2 cellular contexts compared by ENCODE assay signal in genomic region chr9:129644902-129645301, GRCh38.
A peak's percentile ranks its signal among the peaks of the same experiment; 100 is the strongest.
TF ChIP-seq lines count a peak whose summit lies in the region.

No MANE protein-coding gene starts in this region.

TF ChIP-seq in Ishikawa, 13 proteins besides CTCF, POLR2A, EP300 and RAD21:
- TF ChIP-seq, protein P1, sequence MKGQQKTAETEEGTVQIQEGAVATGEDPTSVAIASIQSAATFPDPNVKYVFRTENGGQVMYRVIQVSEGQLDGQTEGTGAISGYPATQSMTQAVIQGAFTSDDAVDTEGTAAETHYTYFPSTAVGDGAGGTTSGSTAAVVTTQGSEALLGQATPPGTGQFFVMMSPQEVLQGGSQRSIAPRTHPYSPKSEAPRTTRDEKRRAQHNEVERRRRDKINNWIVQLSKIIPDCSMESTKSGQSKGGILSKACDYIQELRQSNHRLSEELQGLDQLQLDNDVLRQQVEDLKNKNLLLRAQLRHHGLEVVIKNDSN (IDR thresholded peaks at IDR 0.05) = 0 out of 2 replicates have a peak, but pooled peaks have one; percentile 12
- TF ChIP-seq, protein P2, sequence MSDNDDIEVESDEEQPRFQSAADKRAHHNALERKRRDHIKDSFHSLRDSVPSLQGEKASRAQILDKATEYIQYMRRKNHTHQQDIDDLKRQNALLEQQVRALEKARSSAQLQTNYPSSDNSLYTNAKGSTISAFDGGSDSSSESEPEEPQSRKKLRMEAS (IDR thresholded peaks at IDR 0.05) = no peak

TF ChIP-seq in K562, 482 proteins besides CTCF, POLR2A, EP300 and RAD21:
- TF ChIP-seq PRMT5 (CRISPR knock-in tag; IDR thresholded peaks at IDR 0.05) (no peak), GTF2E2 (tag; IDR thresholded peaks at IDR 0.05) (no peak), ZNF644 (tag; IDR thresholded peaks at IDR 0.05; ENCODE audit: low read depth) (no peak), TEAD1 (CRISPR knock-in tag; IDR thresholded peaks at IDR 0.05) (no peak), RBM34 (IDR thresholded peaks at IDR 0.05; ENCODE audit: borderline replicate concordance, insufficient read depth, low read length) (no peak), MTA2 (IDR thresholded peaks at IDR 0.05; ENCODE audit: low read depth) (no peak), NR1H2 (CRISPR knock-in tag; IDR thresholded peaks at IDR 0.05) (no peak), TOE1 (IDR thresholded peaks at IDR 0.05; ENCODE audit: borderline replicate concordance) (peak; percentile 84), TOE1 (CRISPR knock-in tag; IDR thresholded peaks at IDR 0.05; ENCODE audit: borderline replicate concordance, low read depth) (no peak), MNT (conservative IDR thresholded peaks at IDR 0.05) (no peak), KDM2B (CRISPR knock-in tag; IDR thresholded peaks at IDR 0.05) (no peak), TFE3 (CRISPR knock-in tag; IDR thresholded peaks at IDR 0.05) (peak; percentile 91), NUFIP1 (IDR thresholded peaks at IDR 0.05; ENCODE audit: partially characterized antibody) (no peak), ZNF277 (CRISPR knock-in tag; IDR thresholded peaks at IDR 0.05; ENCODE audit: borderline replicate concordance) (no peak), POLR2AphosphoS5 (IDR thresholded peaks at IDR 0.05; ENCODE audit: control insufficient read depth, insufficient read depth, low read depth, low read length) (no peak), ZKSCAN8 (CRISPR knock-in tag; IDR thresholded peaks at IDR 0.05) (no peak), RAD51 (IDR thresholded peaks at IDR 0.05; ENCODE audit: borderline replicate concordance, low read depth) (peak; percentile 91), TAF1 (IDR thresholded peaks at IDR 0.05; ENCODE audit: control insufficient read depth, extremely low read depth, insufficient read depth, low read length, severe bottlenecking) (no peak), EHMT2 (IDR thresholded peaks at IDR 0.05) (no peak), SMARCC2 (IDR thresholded peaks at IDR 0.05; ENCODE audit: low read depth) (no peak), USF2 (CRISPR knock-in tag; IDR thresholded peaks at IDR 0.05) (peak; percentile 64), CBFA2T2 (conservative IDR thresholded peaks at IDR 0.05) (peak; percentile 62)
- TF ChIP-seq, protein P3, sequence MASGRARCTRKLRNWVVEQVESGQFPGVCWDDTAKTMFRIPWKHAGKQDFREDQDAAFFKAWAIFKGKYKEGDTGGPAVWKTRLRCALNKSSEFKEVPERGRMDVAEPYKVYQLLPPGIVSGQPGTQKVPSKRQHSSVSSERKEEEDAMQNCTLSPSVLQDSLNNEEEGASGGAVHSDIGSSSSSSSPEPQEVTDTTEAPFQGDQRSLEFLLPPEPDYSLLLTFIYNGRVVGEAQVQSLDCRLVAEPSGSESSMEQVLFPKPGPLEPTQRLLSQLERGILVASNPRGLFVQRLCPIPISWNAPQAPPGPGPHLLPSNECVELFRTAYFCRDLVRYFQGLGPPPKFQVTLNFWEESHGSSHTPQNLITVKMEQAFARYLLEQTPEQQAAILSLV (tag; IDR thresholded peaks at IDR 0.05) = no peak
- TF ChIP-seq, protein P4, sequence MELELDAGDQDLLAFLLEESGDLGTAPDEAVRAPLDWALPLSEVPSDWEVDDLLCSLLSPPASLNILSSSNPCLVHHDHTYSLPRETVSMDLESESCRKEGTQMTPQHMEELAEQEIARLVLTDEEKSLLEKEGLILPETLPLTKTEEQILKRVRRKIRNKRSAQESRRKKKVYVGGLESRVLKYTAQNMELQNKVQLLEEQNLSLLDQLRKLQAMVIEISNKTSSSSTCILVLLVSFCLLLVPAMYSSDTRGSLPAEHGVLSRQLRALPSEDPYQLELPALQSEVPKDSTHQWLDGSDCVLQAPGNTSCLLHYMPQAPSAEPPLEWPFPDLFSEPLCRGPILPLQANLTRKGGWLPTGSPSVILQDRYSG (tag; conservative IDR thresholded peaks at IDR 0.05; ENCODE audit: low read depth) = no peak
- TF ChIP-seq, protein P5, sequence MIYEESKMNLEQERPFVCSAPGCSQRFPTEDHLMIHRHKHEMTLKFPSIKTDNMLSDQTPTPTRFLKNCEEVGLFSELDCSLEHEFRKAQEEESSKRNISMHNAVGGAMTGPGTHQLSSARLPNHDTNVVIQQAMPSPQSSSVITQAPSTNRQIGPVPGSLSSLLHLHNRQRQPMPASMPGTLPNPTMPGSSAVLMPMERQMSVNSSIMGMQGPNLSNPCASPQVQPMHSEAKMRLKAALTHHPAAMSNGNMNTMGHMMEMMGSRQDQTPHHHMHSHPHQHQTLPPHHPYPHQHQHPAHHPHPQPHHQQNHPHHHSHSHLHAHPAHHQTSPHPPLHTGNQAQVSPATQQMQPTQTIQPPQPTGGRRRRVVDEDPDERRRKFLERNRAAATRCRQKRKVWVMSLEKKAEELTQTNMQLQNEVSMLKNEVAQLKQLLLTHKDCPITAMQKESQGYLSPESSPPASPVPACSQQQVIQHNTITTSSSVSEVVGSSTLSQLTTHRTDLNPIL (CRISPR knock-in tag; IDR thresholded peaks at IDR 0.05) = no peak
- TF ChIP-seq, protein P1 (CRISPR knock-in tag; IDR thresholded peaks at IDR 0.05) = peak; percentile 71
- TF ChIP-seq, protein P6, sequence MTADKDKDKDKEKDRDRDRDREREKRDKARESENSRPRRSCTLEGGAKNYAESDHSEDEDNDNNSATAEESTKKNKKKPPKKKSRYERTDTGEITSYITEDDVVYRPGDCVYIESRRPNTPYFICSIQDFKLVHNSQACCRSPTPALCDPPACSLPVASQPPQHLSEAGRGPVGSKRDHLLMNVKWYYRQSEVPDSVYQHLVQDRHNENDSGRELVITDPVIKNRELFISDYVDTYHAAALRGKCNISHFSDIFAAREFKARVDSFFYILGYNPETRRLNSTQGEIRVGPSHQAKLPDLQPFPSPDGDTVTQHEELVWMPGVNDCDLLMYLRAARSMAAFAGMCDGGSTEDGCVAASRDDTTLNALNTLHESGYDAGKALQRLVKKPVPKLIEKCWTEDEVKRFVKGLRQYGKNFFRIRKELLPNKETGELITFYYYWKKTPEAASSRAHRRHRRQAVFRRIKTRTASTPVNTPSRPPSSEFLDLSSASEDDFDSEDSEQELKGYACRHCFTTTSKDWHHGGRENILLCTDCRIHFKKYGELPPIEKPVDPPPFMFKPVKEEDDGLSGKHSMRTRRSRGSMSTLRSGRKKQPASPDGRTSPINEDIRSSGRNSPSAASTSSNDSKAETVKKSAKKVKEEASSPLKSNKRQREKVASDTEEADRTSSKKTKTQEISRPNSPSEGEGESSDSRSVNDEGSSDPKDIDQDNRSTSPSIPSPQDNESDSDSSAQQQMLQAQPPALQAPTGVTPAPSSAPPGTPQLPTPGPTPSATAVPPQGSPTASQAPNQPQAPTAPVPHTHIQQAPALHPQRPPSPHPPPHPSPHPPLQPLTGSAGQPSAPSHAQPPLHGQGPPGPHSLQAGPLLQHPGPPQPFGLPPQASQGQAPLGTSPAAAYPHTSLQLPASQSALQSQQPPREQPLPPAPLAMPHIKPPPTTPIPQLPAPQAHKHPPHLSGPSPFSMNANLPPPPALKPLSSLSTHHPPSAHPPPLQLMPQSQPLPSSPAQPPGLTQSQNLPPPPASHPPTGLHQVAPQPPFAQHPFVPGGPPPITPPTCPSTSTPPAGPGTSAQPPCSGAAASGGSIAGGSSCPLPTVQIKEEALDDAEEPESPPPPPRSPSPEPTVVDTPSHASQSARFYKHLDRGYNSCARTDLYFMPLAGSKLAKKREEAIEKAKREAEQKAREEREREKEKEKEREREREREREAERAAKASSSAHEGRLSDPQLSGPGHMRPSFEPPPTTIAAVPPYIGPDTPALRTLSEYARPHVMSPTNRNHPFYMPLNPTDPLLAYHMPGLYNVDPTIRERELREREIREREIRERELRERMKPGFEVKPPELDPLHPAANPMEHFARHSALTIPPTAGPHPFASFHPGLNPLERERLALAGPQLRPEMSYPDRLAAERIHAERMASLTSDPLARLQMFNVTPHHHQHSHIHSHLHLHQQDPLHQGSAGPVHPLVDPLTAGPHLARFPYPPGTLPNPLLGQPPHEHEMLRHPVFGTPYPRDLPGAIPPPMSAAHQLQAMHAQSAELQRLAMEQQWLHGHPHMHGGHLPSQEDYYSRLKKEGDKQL (CRISPR knock-in tag; IDR thresholded peaks at IDR 0.05; ENCODE audit: borderline replicate concordance) = no peak
